In genomic region chr22:40533712-40534378, GRCh38 we compare ENCODE assay signal across 8 cellular contexts.
DNase-seq lines count a peak whose midpoint lies in the region; ATAC-seq, FAIRE-seq and TF ChIP-seq lines count a peak whose summit lies in the region.

No MANE protein-coding gene starts in this region.

- peaks cover 0 to 31% (median 22%) of the 10 kb centered on the region in 5 donors for H3K4me1 ChIP-seq in subcutaneous abdominal adipose tissue (ENCODE audit: control insufficient read depth in 5 of 5, insufficient read depth in 5 of 5, low read length in 5 of 5)

- peak overlapping the region; percentile 98 for H3K27ac Mint-ChIP-seq in mesothelial cell of epicardium

- H3K9ac ChIP-seq in subcutaneous abdominal adipose tissue (ENCODE audit: low read length in 5 of 5) = peak overlapping the region in 1 of 5 donors; percentile 33

- H3K27me3 ChIP-seq in subcutaneous abdominal adipose tissue (ENCODE audit: control insufficient read depth in 5 of 5, insufficient read depth in 4 of 5, low read length in 5 of 5) = no peaks in the 10 kb centered on the region

- H3K4me3 Mint-ChIP-seq in mesothelial cell of epicardium = peak overlapping the region; percentile 69

- peak; percentile 9 for FAIRE-seq in TTC549 (lab: Jason Lieb, UNC)

- peak; percentile 54 for ATAC-seq in HG03469 (IDR thresholded peaks at IDR 0.05; ENCODE audit: unreplicated experiment)
- no peak for ATAC-seq in HG03460 (IDR thresholded peaks at IDR 0.05; ENCODE audit: unreplicated experiment)

- H3K36me3 ChIP-seq in subcutaneous abdominal adipose tissue (ENCODE audit: control insufficient read depth in 5 of 5, insufficient read depth in 5 of 5, low read length in 5 of 5) = no peaks in the 10 kb centered on the region

- H3K4me1 Mint-ChIP-seq in mesothelial cell of epicardium = peaks cover 55% of the 10 kb centered on the region

- TF ChIP-seq CTCF in mesothelial cell of epicardium (IDR thresholded peaks at IDR 0.05; ENCODE audit: unreplicated experiment) = no peak

- H3K36me3 Mint-ChIP-seq in mesothelial cell of epicardium = peaks cover 4% of the 10 kb centered on the region

- H3K27ac ChIP-seq in cingulate gyrus (ENCODE audit: low read depth, low read length) (peak overlapping the region; percentile 58), subcutaneous abdominal adipose tissue (ENCODE audit: low read depth, low read length) (peak overlapping the region; percentile 35)

- no peaks in the 10 kb centered on the region for H3K9me3 Mint-ChIP-seq in mesothelial cell of epicardium

- peak overlapping the region in 3 of 5 donors; percentile 7 to 40 (median 23) for H3K4me3 ChIP-seq in subcutaneous abdominal adipose tissue (ENCODE audit: low read depth in 1 of 5, low read length in 5 of 5)

- no peaks in the 10 kb centered on the region for H3K27me3 Mint-ChIP-seq in mesothelial cell of epicardium (ENCODE audit: low read depth)

- H3K9me3 ChIP-seq in subcutaneous abdominal adipose tissue (ENCODE audit: control insufficient read depth in 5 of 5, low read length in 5 of 5) = no peaks in the 10 kb centered on the region

- DNase-seq in activated gamma-delta T cell treated with Interleukin-2 at 50 U/mL for 16 hours = peak; percentile 44
- DNase-seq in activated gamma-delta T cell (lab: John Stamatoyannopoulos, UW) = no peak
- no peak for DNase-seq in mesothelial cell of epicardium (ENCODE audit: low spot score in 2 of 2, unreplicated experiment in 2 of 2)
